Comparison of ENCODE assay signal across 18 cellular contexts in genomic region chr6:138896104-138896756, GRCh38.
DNase-seq lines count a peak whose midpoint lies in the region; ATAC-seq and TF ChIP-seq lines count a peak whose summit lies in the region.
"Had no signal": no experiment of that assay in that cellular context is flagged by ENCODE, and none has a peak within 500 bp of the region (broad histone marks: within the 10 kb centered on the region; RNA-seq: fewer than 3 reads in every experiment).

No MANE protein-coding gene starts in this region.

- H3K4me1 ChIP-seq in left ventricle myocardium inferior (peaks cover 5% of the 10 kb centered on the region), vagina (no peaks in the 10 kb centered on the region)
- H3K4me1 ChIP-seq: HAP-1 had no signal

- H3K36me3 Mint-ChIP-seq in endothelial cell (ENCODE audit: low read depth, unreplicated experiment), result no peaks in the 10 kb centered on the region

- intact Hi-C loops in left ventricle myocardium superior (cut with micrococcal nuclease), result no loop called here
- intact Hi-C loops in left ventricle myocardium inferior (cut with micrococcal nuclease), result no loop called here
- intact Hi-C loops in vagina (cut with DNase I), result no loop called here

- H3K27me3 Mint-ChIP-seq in endothelial cell (ENCODE audit: unreplicated experiment), result peaks cover 1% of the 10 kb centered on the region
- H3K27me3 Mint-ChIP-seq: CD4-positive, alpha-beta memory T cell had no signal

- H3K9me3 ChIP-seq in left ventricle myocardium inferior (replicated peaks) (peaks cover under 1% of the 10 kb centered on the region), vagina (no peaks in the 10 kb centered on the region)
- H3K9me3 ChIP-seq: HAP-1 had no signal

- DNase-seq in left ventricle myocardium superior (no peak), left ventricle myocardium inferior (no peak), myocyte (ENCODE audit: low read depth) (peak; percentile 3), endothelial cell (ENCODE audit: low spot score) (no peak), vagina (ENCODE audit: extremely low spot score in 2 of 2) (no peak)
- DNase-seq: C1 segment of cervical spinal cord; Calu3; CD4-positive, alpha-beta memory T cell; COR-L47; DMS53; DMS79 treated with DMSO at 0.1 percent for 48 hours; GF-D8; GOT3; HFFc6 had no signal

- ATAC-seq in left ventricle myocardium superior (peak; percentile 38), GM19351 (IDR thresholded peaks at IDR 0.05; ENCODE audit: unreplicated experiment) (peak; percentile 45), HG02870 (IDR thresholded peaks at IDR 0.05; ENCODE audit: unreplicated experiment) (peak; percentile 28), GM18519 (IDR thresholded peaks at IDR 0.05; ENCODE audit: low FRiP score, unreplicated experiment) (no peak)

- H3K9me3 Mint-ChIP-seq in endothelial cell (ENCODE audit: unreplicated experiment), result no peaks in the 10 kb centered on the region
- H3K9me3 Mint-ChIP-seq: HFFc6 had no signal

- no peaks in the 10 kb centered on the region for H3K4me1 Mint-ChIP-seq in endothelial cell (ENCODE audit: unreplicated experiment)
- H3K4me1 Mint-ChIP-seq: CD4-positive, alpha-beta memory T cell had no signal

- no peak for TF ChIP-seq CTCF in left ventricle myocardium inferior (IDR thresholded peaks at IDR 0.05; ENCODE audit: borderline replicate concordance)
- no peak for TF ChIP-seq CTCF in endothelial cell (IDR thresholded peaks at IDR 0.05; ENCODE audit: unreplicated experiment)
- no peak for TF ChIP-seq CTCF in vagina (IDR thresholded peaks at IDR 0.05)

- no peaks in the 10 kb centered on the region for H3K27me3 ChIP-seq in left ventricle myocardium inferior (ENCODE audit: low read depth)
- no peaks in the 10 kb centered on the region for H3K27me3 ChIP-seq in vagina

- no peak overlapping the region for H3K4me3 ChIP-seq in left ventricle myocardium inferior
- no peak overlapping the region for H3K4me3 ChIP-seq in vagina
- H3K4me3 ChIP-seq: HAP-1 had no signal

- TF ChIP-seq POLR2A in vagina (IDR thresholded peaks at IDR 0.05), result no peak

- H3K4me3 Mint-ChIP-seq in endothelial cell (ENCODE audit: unreplicated experiment), result no peak overlapping the region
- H3K4me3 Mint-ChIP-seq: CD4-positive, alpha-beta memory T cell; HFFc6 had no signal

- H3K36me3 ChIP-seq in left ventricle myocardium inferior (peaks cover 15% of the 10 kb centered on the region), vagina (peaks cover 0 to 9% of the 10 kb centered on the region in 2 donors)

- no peak overlapping the region for H3K27ac ChIP-seq in left ventricle myocardium inferior (replicated peaks)
- no peak overlapping the region for H3K27ac ChIP-seq in vagina

- H3K27ac Mint-ChIP-seq in endothelial cell (ENCODE audit: unreplicated experiment), result no peak overlapping the region
- H3K27ac Mint-ChIP-seq: CD4-positive, alpha-beta memory T cell; HFFc6 had no signal
